Comparison of ENCODE assay signal across 11 cellular contexts in genomic region chr22:25119609-25120008, GRCh38.
DNase-seq lines count a peak whose midpoint lies in the region; ATAC-seq and TF ChIP-seq lines count a peak whose summit lies in the region.
"Had no signal": no experiment of that assay in that cellular context is flagged by ENCODE, and none has a peak within 500 bp of the region (broad histone marks: within the 10 kb centered on the region; RNA-seq: fewer than 3 reads in every experiment).

No MANE protein-coding gene starts in this region.

- no peak overlapping the region for H3K27ac ChIP-seq in HEK293 (ENCODE audit: extremely low read depth, low read depth, low read length)
- peak overlapping the region; percentile 95 to 96 for H3K27ac ChIP-seq in breast epithelium
- peak overlapping the region; percentile 63 to 80 (median 76) for H3K27ac ChIP-seq in right lobe of liver
- H3K27ac ChIP-seq in stomach: peak overlapping the region; percentile 82 to 90 (median 85)

- DNase-seq in breast epithelium (ENCODE audit: low spot score in 2 of 2): no peak
- no peak for DNase-seq in right lobe of liver
- DNase-seq in stomach: no peak
- DNase-seq in HPDE6-E6E7 (ENCODE audit: extremely low spot score): no peak
- DNase-seq in activated effector memory CD4-positive, alpha-beta T cell treated with Interleukin-2 at 50 U/mL for 16 hours: no peak
- DNase-seq: activated gamma-delta T cell treated with Interleukin-2 at 50 U/mL for 16 hours; CD8-positive, alpha-beta memory T cell; NCI-H510A had no signal

- H3K4me1 ChIP-seq in HEK293 (ENCODE audit: control insufficient read depth, insufficient read depth, low read length) (no peaks in the 10 kb centered on the region), breast epithelium (peaks cover 4 to 6% of the 10 kb centered on the region in 2 donors), right lobe of liver (peaks cover 0 to 51% (median 13%) of the 10 kb centered on the region in 4 donors), stomach (peaks cover 21 to 49% (median 33%) of the 10 kb centered on the region in 4 donors)

- H3K9me3 ChIP-seq in HEK293 (ENCODE audit: control insufficient read depth, insufficient read depth, low read depth, low read length) (no peaks in the 10 kb centered on the region), breast epithelium (no peaks in the 10 kb centered on the region), right lobe of liver (no peaks in the 10 kb centered on the region), stomach (no peaks in the 10 kb centered on the region)

- intact Hi-C loops in breast epithelium (cut with DNase I; ENCODE audit: low total_unique reads) (loop anchor here (10.0 kb wide), 1 partner anchor 45 kb away; no protein-coding TSS in a partner anchor), right lobe of liver (cut with DNase I) (no loop called here), stomach (cut with DNase I; ENCODE audit: low total_unique reads) (no loop called here)

- CTCF ChIA-PET in HEK293 (lab: Yijun Ruan, JAX): interaction anchor here (0.6 to 0.7 kb wide), 2 partner anchors 9 to 44 kb away, joined by 3 to 6 read pairs; no protein-coding TSS in a partner anchor

- TF ChIP-seq CTCF in HEK293 (tag by site-specific recombination; IDR thresholded peaks at IDR 0.05) (no peak), breast epithelium (IDR thresholded peaks at IDR 0.05) (no peak), right lobe of liver (IDR thresholded peaks at IDR 0.05) (no peak), stomach (IDR thresholded peaks at IDR 0.05) (no peak)

- TF ChIP-seq POLR2A in breast epithelium (IDR thresholded peaks at IDR 0.05): no peak
- no peak for TF ChIP-seq POLR2A in right lobe of liver (IDR thresholded peaks at IDR 0.05)
- no peak for TF ChIP-seq POLR2A in stomach (IDR thresholded peaks at IDR 0.05)

- POLR2A ChIA-PET in HEK293 (lab: Yijun Ruan, JAX): interaction anchor here (0.6 kb wide), 1 partner anchor 9 kb away, joined by 3 read pairs; no protein-coding TSS in a partner anchor

- peaks cover 0 to 5% of the 10 kb centered on the region in 2 experiments; a peak in 1 of 3 replicates for H3K36me3 ChIP-seq in HEK293 (ENCODE audit: control insufficient read depth in 2 of 2, insufficient read depth in 1 of 2, low read length in 2 of 2)
- H3K36me3 ChIP-seq in breast epithelium: no peaks in the 10 kb centered on the region
- H3K36me3 ChIP-seq in right lobe of liver: no peaks in the 10 kb centered on the region
- H3K36me3 ChIP-seq in stomach: peaks cover 0 to 18% (median 9%) of the 10 kb centered on the region in 4 donors

- WGBS in right lobe of liver (ENCODE audit: insufficient coverage, low coverage, low lambda C conversion rate, missing lambda C conversion rate): 50% methylated on average over 2 of the region's 2 CpGs
- WGBS in stomach, 5 donors: 29 to 78% (median 54%) methylated on average over 2 of the region's 2 CpGs

- peak in 1 of 4 donors; percentile 1 for ATAC-seq in right lobe of liver
- no peak for ATAC-seq in GM19324 (IDR thresholded peaks at IDR 0.05; ENCODE audit: low FRiP score, unreplicated experiment)
- ATAC-seq in HG02870 (IDR thresholded peaks at IDR 0.05; ENCODE audit: unreplicated experiment): no peak

- no peak for TF ChIP-seq EP300 in stomach (IDR thresholded peaks at IDR 0.05)

- H3K4me3 ChIP-seq in HEK293 (ENCODE audit: low read depth, low read length) (no peak overlapping the region), breast epithelium (peak overlapping the region in 1 of 3 donors; percentile 12), right lobe of liver (no peak overlapping the region), stomach (no peak overlapping the region)

- H3K27me3 ChIP-seq in breast epithelium (no peaks in the 10 kb centered on the region), right lobe of liver (no peaks in the 10 kb centered on the region), stomach (no peaks in the 10 kb centered on the region)

TF ChIP-seq in HEK293, 187 proteins besides CTCF, POLR2A, EP300 and RAD21:
- TF ChIP-seq ZNF223 (tag by site-specific recombination; IDR thresholded peaks at IDR 0.05) (no peak), ZNF623 (tag by site-specific recombination; IDR thresholded peaks at IDR 0.05) (peak; percentile 99), ZNF280D (tag by site-specific recombination; IDR thresholded peaks at IDR 0.05) (0 out of 2 replicates have a peak, but pooled peaks have one; percentile 48)
